ENCODE assay signal across 1 cellular context in the genomic region with DNA sequence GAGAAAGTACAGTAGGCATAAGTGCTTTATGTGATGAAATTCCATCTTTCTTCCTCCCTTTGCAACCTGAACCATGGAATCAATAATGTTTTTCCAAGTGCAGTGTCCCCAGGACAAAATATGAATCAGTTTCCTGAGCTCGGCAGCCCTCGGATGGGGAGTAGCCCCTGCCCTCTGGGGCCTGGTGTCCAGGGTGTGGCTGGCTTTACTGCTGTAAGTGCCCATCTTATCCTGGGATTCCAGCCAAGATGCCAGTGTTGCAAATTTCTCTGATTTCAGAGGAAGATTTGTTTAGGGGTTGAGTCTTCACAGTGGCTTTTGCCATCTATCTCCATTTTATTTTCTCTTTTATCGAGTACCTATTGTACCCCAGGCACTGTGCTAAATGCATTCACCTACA.
TF ChIP-seq lines count a peak whose summit lies in the region.

No MANE protein-coding gene starts in this region.

TF ChIP-seq in SK-N-SH, 30 proteins besides CTCF, POLR2A, EP300 and RAD21 (continued from another document):
- TF ChIP-seq GATA2 (CRISPR knock-in tag; IDR thresholded peaks at IDR 0.05) (peak; percentile 42; the same call in 1 of the 2 replicates), FOSL2 (IDR thresholded peaks at IDR 0.05; ENCODE audit: borderline replicate concordance, low read depth) (0 out of 2 replicates have a peak, but pooled peaks have one; percentile 5)
